Comparison of ENCODE assay signal across 1 cellular context in the genomic region with DNA sequence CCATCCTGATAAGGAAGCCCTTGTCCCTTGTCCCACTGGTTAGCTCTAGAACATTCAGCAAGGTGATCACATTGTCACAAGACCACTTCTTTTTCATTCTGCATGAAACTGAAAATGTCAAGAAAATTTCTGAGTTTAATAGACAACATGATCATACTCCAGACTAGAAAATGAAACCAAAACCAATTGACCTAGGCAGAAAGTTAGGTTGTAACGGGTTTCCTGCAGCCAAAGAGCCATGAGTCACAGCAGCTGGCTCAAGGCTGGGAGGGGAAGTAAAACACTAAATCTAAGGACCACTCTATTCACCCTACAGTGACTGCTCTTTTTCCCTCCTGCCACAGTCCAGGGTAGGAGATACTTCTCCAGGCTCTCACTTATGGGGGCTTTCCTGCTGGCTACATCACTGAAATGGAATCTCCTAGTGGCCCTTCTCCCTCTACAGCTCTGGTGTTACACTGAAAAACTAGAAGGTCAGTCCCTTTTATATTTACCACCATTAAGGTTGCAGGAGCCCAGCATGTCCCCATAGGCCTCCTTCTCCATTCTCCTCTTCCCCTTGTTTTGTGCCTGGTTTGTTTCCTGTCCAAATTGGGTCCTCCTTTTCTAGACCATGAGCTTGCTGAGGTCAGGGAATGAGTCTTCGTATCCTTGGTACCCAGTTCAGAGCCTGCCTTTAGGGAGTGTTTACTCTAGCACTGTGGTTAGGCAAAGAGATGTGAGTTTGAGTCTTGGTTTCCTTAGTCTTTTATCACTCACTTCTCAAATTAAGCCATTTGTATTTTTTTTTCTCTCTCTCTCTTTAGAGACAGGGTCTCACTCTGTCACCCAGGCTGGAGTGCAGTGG.
TF ChIP-seq lines count a peak whose summit lies in the region.

No MANE protein-coding gene starts in this region.

TF ChIP-seq in HCT116, 20 proteins besides CTCF, POLR2A, EP300 and RAD21 (continued from another document):
- TF ChIP-seq, protein P1, sequence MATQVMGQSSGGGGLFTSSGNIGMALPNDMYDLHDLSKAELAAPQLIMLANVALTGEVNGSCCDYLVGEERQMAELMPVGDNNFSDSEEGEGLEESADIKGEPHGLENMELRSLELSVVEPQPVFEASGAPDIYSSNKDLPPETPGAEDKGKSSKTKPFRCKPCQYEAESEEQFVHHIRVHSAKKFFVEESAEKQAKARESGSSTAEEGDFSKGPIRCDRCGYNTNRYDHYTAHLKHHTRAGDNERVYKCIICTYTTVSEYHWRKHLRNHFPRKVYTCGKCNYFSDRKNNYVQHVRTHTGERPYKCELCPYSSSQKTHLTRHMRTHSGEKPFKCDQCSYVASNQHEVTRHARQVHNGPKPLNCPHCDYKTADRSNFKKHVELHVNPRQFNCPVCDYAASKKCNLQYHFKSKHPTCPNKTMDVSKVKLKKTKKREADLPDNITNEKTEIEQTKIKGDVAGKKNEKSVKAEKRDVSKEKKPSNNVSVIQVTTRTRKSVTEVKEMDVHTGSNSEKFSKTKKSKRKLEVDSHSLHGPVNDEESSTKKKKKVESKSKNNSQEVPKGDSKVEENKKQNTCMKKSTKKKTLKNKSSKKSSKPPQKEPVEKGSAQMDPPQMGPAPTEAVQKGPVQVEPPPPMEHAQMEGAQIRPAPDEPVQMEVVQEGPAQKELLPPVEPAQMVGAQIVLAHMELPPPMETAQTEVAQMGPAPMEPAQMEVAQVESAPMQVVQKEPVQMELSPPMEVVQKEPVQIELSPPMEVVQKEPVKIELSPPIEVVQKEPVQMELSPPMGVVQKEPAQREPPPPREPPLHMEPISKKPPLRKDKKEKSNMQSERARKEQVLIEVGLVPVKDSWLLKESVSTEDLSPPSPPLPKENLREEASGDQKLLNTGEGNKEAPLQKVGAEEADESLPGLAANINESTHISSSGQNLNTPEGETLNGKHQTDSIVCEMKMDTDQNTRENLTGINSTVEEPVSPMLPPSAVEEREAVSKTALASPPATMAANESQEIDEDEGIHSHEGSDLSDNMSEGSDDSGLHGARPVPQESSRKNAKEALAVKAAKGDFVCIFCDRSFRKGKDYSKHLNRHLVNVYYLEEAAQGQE (IDR thresholded peaks at IDR 0.05; ENCODE audit: low read depth) = no peak
- TF ChIP-seq SRF (IDR thresholded peaks at IDR 0.05; ENCODE audit: low read depth) (no peak), TCF7L2 (IDR thresholded peaks at IDR 0.05; ENCODE audit: borderline replicate concordance, extremely low read depth, insufficient read depth, insufficient read length) (no peak), SP1 (IDR thresholded peaks at IDR 0.05; ENCODE audit: low read depth) (no peak), YY1 (IDR thresholded peaks at IDR 0.05; ENCODE audit: extremely low read depth, insufficient replicate concordance, low read depth, low read length) (no peak), ZNF274 (IDR thresholded peaks at IDR 0.05; ENCODE audit: low read depth, low read length) (no peak), POLR2AphosphoS5 (IDR thresholded peaks at IDR 0.05; ENCODE audit: low read depth, low read length) (no peak), EZH2 (IDR thresholded peaks at IDR 0.05) (no peak), EZH2phosphoT487 (IDR thresholded peaks at IDR 0.05; ENCODE audit: borderline replicate concordance) (no peak), ZFX (IDR thresholded peaks at IDR 0.05) (no peak)
- TF ChIP-seq, protein P2, sequence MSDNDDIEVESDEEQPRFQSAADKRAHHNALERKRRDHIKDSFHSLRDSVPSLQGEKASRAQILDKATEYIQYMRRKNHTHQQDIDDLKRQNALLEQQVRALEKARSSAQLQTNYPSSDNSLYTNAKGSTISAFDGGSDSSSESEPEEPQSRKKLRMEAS (IDR thresholded peaks at IDR 0.05) = no peak
- TF ChIP-seq, protein P3, sequence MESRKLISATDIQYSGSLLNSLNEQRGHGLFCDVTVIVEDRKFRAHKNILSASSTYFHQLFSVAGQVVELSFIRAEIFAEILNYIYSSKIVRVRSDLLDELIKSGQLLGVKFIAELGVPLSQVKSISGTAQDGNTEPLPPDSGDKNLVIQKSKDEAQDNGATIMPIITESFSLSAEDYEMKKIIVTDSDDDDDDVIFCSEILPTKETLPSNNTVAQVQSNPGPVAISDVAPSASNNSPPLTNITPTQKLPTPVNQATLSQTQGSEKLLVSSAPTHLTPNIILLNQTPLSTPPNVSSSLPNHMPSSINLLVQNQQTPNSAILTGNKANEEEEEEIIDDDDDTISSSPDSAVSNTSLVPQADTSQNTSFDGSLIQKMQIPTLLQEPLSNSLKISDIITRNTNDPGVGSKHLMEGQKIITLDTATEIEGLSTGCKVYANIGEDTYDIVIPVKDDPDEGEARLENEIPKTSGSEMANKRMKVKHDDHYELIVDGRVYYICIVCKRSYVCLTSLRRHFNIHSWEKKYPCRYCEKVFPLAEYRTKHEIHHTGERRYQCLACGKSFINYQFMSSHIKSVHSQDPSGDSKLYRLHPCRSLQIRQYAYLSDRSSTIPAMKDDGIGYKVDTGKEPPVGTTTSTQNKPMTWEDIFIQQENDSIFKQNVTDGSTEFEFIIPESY (IDR thresholded peaks at IDR 0.05; ENCODE audit: extremely low read depth, insufficient replicate concordance, low read length) = no peak
- TF ChIP-seq, protein P4, sequence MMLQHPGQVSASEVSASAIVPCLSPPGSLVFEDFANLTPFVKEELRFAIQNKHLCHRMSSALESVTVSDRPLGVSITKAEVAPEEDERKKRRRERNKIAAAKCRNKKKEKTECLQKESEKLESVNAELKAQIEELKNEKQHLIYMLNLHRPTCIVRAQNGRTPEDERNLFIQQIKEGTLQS (IDR thresholded peaks at IDR 0.05) = no peak
